ENCODE assay signal across 16 cellular contexts in the genomic region with DNA sequence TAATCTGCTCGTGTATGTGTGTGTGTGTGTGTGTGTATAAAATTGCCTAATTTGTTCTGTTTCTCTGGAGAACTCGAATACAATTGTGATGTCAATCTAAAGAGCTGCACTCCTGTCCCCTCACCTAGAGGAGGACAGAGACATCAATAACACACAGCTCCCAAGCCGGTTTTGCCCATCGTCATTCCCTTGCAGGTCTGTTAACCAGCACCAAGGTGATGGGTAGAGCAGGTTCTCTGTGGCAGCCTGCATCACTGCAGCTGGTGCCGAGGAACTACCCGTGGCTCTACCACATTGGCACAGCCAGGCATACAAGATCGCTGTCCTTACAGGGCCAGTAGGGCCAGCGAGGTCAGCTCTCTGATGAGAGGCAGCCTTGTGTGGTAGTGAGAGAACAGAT.
"Had no signal": no experiment of that assay in that cellular context is flagged by ENCODE, and none has a peak within 500 bp of the region (broad histone marks: within the 10 kb centered on the region; RNA-seq: fewer than 3 reads in every experiment).

No MANE protein-coding gene starts in this region.

- H3K27ac ChIP-seq: foreskin keratinocyte, prostate gland, SK-N-MC had no signal

- H3K4me3 Mint-ChIP-seq: brain; dendritic cell treated with granulocyte-macrophage colony-stimulating factor and Interleukin-4, amounts not matched to agents 40 ng/mL and 50 ng/mL, for 4 days; immature natural killer cell; mesothelial cell of epicardium had no signal

- H3K9me3 Mint-ChIP-seq: activated naive CD4-positive, alpha-beta T cell treated with anti-CD3 and anti-CD28 coated beads, Interleukin-2, amount 50 U/mL, for 24 hours; brain; dendritic cell treated with granulocyte-macrophage colony-stimulating factor and Interleukin-4, amounts not matched to agents 40 ng/mL and 50 ng/mL, for 4 days; immature natural killer cell; mesothelial cell of epicardium had no signal

- H3K27ac Mint-ChIP-seq: dendritic cell treated with granulocyte-macrophage colony-stimulating factor and Interleukin-4, amounts not matched to agents 40 ng/mL and 50 ng/mL, for 4 days had no signal

- H3K4me3 ChIP-seq: prostate gland, SK-N-MC had no signal

- H3K36me3 Mint-ChIP-seq: brain, immature natural killer cell, mesothelial cell of epicardium had no signal

- ATAC-seq: foreskin keratinocyte, right cardiac atrium had no signal

- FAIRE-seq: small intestine had no signal

- DNase-seq: activated CD4-positive, CD25-positive, alpha-beta regulatory T cell treated with anti-CD3 and anti-CD28 coated beads, Interleukin-2, amount 50 U/mL, for 72 hours; activated CD8-positive, alpha-beta memory T cell treated with anti-CD3 and anti-CD28 coated beads for 24 hours; amygdala; effector memory CD4-positive, alpha-beta T cell; foreskin keratinocyte; immature natural killer cell; right cardiac atrium; small intestine; stimulated activated CD4-positive, alpha-beta T cell treated with anti-CD3 and anti-CD28 coated beads, Interleukin-4, amount 100 ng/mL, for 24 hours; stimulated activated naive CD8-positive, alpha-beta T cell treated with anti-CD3 and anti-CD28 coated beads, Interleukin-15, Interleukin-2, amounts not matched to agents 100 U/mL and 50 U/mL, for 24 hours had no signal

- H3K27me3 Mint-ChIP-seq: activated naive CD4-positive, alpha-beta T cell treated with anti-CD3 and anti-CD28 coated beads, Interleukin-2, amount 50 U/mL, for 24 hours had no signal

- H3K9me3 ChIP-seq: prostate gland had no signal

- H3K36me3 ChIP-seq: prostate gland had no signal

- H3K27me3 ChIP-seq: foreskin keratinocyte had no signal

- H3K4me1 ChIP-seq: prostate gland had no signal
